ENCODE assay signal across 8 cellular contexts in the genomic region with DNA sequence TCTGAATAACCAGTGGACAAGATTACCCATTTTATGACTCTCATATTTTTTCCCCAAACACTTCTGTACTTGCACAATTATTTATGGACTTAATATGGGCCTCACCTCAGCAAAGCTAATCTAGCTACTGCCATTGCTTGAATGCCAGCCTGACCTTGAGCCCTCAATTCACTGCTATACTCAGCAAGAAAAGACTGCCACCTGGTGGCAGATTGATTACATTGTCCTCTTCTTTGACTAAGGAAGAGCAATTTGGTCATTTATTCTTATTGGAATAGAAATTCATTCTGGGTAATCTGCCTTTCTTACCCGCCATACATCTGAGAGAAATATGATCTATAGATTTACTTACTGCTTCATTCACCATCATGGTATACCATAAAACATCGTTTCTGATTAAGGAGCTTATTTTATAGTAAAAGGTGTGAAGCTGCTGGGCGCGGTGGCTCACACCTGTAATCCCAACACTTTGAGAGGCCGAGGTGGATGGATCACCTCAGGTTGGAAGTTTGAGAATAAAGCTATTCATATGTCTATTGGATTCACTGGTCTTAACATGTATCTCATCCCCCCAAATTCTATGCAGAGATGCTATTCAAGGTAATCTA. TPM values are rescaled to one million over a fixed set of nuclear protein-coding genes. Genes with fewer than 3 reads are reported as not detected.
DNase-seq lines count a peak whose midpoint lies in the region; ATAC-seq and TF ChIP-seq lines count a peak whose summit lies in the region.

No MANE protein-coding gene starts in this region.

- H3K4me3 ChIP-seq in HCT116 (replicated peaks in 1 of 2; ENCODE audit: low read depth in 1 of 2, low read length in 2 of 2) = no peak overlapping the region
- no peak overlapping the region for H3K4me3 ChIP-seq in right atrium auricular region
- no peak overlapping the region for H3K4me3 ChIP-seq in sigmoid colon

- H3K4me2 ChIP-seq in HCT116 (ENCODE audit: low read length) = no peak overlapping the region

- H4K20me1 ChIP-seq in HCT116 (ENCODE audit: insufficient read depth) = no peaks in the 10 kb centered on the region

- no peaks in the 10 kb centered on the region for H3K27me3 ChIP-seq in HCT116 (ENCODE audit: insufficient read depth, low read length)
- no peaks in the 10 kb centered on the region for H3K27me3 ChIP-seq in right atrium auricular region
- no peaks in the 10 kb centered on the region for H3K27me3 ChIP-seq in sigmoid colon

- no TSS peak for BruUV-seq in HCT116 (replicated peaks; lab: Mats Ljungman, UMichigan)

- ATAC-seq in HCT116 (peak; percentile 92), HG03439 (IDR thresholded peaks at IDR 0.05; ENCODE audit: unreplicated experiment) (no peak)

- intact Hi-C loops in HCT116 (cut with micrococcal nuclease) (loop anchor here (1.0 kb wide), 2 partner anchors 26 to 135 kb away; no protein-coding TSS in a partner anchor), sigmoid colon (cut with DNase I) (loop anchor here (1.0 to 2.0 kb wide), 2 partner anchors 33 to 136 kb away; a partner anchor contains a TSS)

- no peak overlapping the region for H3K27ac ChIP-seq in HCT116 (ENCODE audit: low read depth, low read length)
- H3K27ac ChIP-seq in right atrium auricular region = no peak overlapping the region
- H3K27ac ChIP-seq in sigmoid colon = peak overlapping the region in 2 of 4 donors; percentile 17 to 19

- no peak for TF ChIP-seq EP300 in sigmoid colon (IDR thresholded peaks at IDR 0.05)

- DNase-seq in GM10248 (ENCODE audit: extremely low spot score) (peak; percentile 65), HCT116 (ENCODE audit: low read depth, low spot score) (peak; percentile 75), NCI-H1105 (lab: John Stamatoyannopoulos, UW) (peak; percentile 83), SKM-1 treated with dmso at 0.1 percent for 144 hours (lab: John Stamatoyannopoulos, UW; ENCODE audit: unreplicated experiment) (peak; percentile 71), anterior cingulate cortex (lab: John Stamatoyannopoulos, UW) (peak in 41 of 58 donors; percentile 5 to 85 (median 50)), right atrium auricular region (ENCODE audit: low spot score) (peak; percentile 81), sigmoid colon (peak; percentile 89)

- no peak overlapping the region for H2AFZ ChIP-seq in HCT116 (ENCODE audit: low read depth, low read length, poor library complexity, severe bottlenecking)

- RAD21 ChIA-PET in HCT116 (lab: Charles Lee; ENCODE audit: low non-redundant PET in 1 of 2, low total read pairs in 2 of 2, uncharacterized antibody in 2 of 2, unreplicated experiment in 2 of 2) = interaction anchor here in 1 of 2 experiments (1.1 to 1.4 kb wide), 2 partner anchors 26 to 136 kb away, joined by 5 to 6 read pairs; no protein-coding TSS in a partner anchor

- H3K4me1 ChIP-seq in HCT116 (ENCODE audit: control insufficient read depth in 1 of 2, insufficient read depth in 2 of 2, low read length in 2 of 2) = 0 out of 4 replicates have a peak, but pooled peaks cover 0 to 4% of the 10 kb centered on the region in 2 experiments
- H3K4me1 ChIP-seq in right atrium auricular region = no peaks in the 10 kb centered on the region
- H3K4me1 ChIP-seq in sigmoid colon = peaks cover 0 to 5% (median 0%) of the 10 kb centered on the region in 4 donors

- no peak for TF ChIP-seq POLR2A in HCT116 (IDR thresholded peaks at IDR 0.05; ENCODE audit: borderline replicate concordance, extremely low read depth, insufficient read depth, insufficient read length)
- no peak for TF ChIP-seq POLR2A in sigmoid colon (IDR thresholded peaks at IDR 0.05)

- no peaks in the 10 kb centered on the region for H3K9me2 ChIP-seq in HCT116 (ENCODE audit: insufficient read depth)

- TF ChIP-seq RAD21 in HCT116 (IDR thresholded peaks at IDR 0.05; ENCODE audit: low read depth) = peak; percentile 92

- no peaks in the 10 kb centered on the region for H3K9me3 ChIP-seq in HCT116 (ENCODE audit: control insufficient read depth in 1 of 2, insufficient read depth in 1 of 2, low read depth in 1 of 2, low read length in 2 of 2)
- H3K9me3 ChIP-seq in right atrium auricular region = no peaks in the 10 kb centered on the region
- H3K9me3 ChIP-seq in sigmoid colon = no peaks in the 10 kb centered on the region

- TF ChIP-seq CTCF in GM10248 (IDR thresholded peaks at IDR 0.05; ENCODE audit: control extremely low read depth, extremely low read depth, low read depth, missing control alignments) = peak; percentile 77
- peak; percentile 66 to 97 (median 91) for TF ChIP-seq CTCF in HCT116 (IDR thresholded peaks at IDR 0.05 in 2 of 3, conservative IDR thresholded peaks at IDR 0.05 in 1 of 3; ENCODE audit: borderline replicate concordance in 1 of 3, insufficient read depth in 1 of 3, low read depth in 2 of 3, low read length in 2 of 3)
- peak; percentile 75 to 89 for TF ChIP-seq CTCF in right atrium auricular region (IDR thresholded peaks at IDR 0.05)
- peak; percentile 80 to 92 (median 86) for TF ChIP-seq CTCF in sigmoid colon (IDR thresholded peaks at IDR 0.05)

- 49 to 59% methylated on average over 5 of the region's 5 CpGs for WGBS in sigmoid colon, 2 donors

- CTCF ChIA-PET in GM10248 (lab: Yijun Ruan, JAX) (interaction anchor here (0.6 to 3.8 kb wide), 53 partner anchors 11 to 328 kb away, joined by 3 to 282 read pairs (median 6); a partner anchor contains a TSS), HCT116 (lab: Charles Lee) (interaction anchor here (0.5 to 2.9 kb wide), 22 partner anchors 8 to 1003 kb away, joined by 3 to 40 read pairs (median 4); a partner anchor contains a TSS)

- H3K79me2 ChIP-seq in HCT116 (ENCODE audit: insufficient read depth, low read length) = no peaks in the 10 kb centered on the region

- POLR2A ChIA-PET in GM10248 (lab: Yijun Ruan, JAX) = no interaction called here
- POLR2A ChIA-PET in HCT116 (lab: Charles Lee) = no interaction called here

- H3K9ac ChIP-seq in HCT116 (ENCODE audit: low read length) = no peak overlapping the region

- H3K36me3 ChIP-seq in HCT116 (ENCODE audit: control insufficient read depth in 1 of 2, insufficient read depth in 2 of 2, low read length in 2 of 2) (no peaks in the 10 kb centered on the region), right atrium auricular region (no peaks in the 10 kb centered on the region), sigmoid colon (no peaks in the 10 kb centered on the region)

TF ChIP-seq in HCT116, 20 proteins besides CTCF, POLR2A, EP300 and RAD21:
- no peak for TF ChIP-seq POLR2AphosphoS5 (IDR thresholded peaks at IDR 0.05; ENCODE audit: low read depth, low read length)
- no peak for TF ChIP-seq FOSL1 (IDR thresholded peaks at IDR 0.05; ENCODE audit: low read depth)
- TF ChIP-seq, protein P1, sequence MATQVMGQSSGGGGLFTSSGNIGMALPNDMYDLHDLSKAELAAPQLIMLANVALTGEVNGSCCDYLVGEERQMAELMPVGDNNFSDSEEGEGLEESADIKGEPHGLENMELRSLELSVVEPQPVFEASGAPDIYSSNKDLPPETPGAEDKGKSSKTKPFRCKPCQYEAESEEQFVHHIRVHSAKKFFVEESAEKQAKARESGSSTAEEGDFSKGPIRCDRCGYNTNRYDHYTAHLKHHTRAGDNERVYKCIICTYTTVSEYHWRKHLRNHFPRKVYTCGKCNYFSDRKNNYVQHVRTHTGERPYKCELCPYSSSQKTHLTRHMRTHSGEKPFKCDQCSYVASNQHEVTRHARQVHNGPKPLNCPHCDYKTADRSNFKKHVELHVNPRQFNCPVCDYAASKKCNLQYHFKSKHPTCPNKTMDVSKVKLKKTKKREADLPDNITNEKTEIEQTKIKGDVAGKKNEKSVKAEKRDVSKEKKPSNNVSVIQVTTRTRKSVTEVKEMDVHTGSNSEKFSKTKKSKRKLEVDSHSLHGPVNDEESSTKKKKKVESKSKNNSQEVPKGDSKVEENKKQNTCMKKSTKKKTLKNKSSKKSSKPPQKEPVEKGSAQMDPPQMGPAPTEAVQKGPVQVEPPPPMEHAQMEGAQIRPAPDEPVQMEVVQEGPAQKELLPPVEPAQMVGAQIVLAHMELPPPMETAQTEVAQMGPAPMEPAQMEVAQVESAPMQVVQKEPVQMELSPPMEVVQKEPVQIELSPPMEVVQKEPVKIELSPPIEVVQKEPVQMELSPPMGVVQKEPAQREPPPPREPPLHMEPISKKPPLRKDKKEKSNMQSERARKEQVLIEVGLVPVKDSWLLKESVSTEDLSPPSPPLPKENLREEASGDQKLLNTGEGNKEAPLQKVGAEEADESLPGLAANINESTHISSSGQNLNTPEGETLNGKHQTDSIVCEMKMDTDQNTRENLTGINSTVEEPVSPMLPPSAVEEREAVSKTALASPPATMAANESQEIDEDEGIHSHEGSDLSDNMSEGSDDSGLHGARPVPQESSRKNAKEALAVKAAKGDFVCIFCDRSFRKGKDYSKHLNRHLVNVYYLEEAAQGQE (IDR thresholded peaks at IDR 0.05; ENCODE audit: low read depth) = no peak
- TF ChIP-seq SRF (IDR thresholded peaks at IDR 0.05; ENCODE audit: low read depth) = no peak
- no peak for TF ChIP-seq EZH2phosphoT487 (IDR thresholded peaks at IDR 0.05; ENCODE audit: borderline replicate concordance)
- TF ChIP-seq, protein P2, sequence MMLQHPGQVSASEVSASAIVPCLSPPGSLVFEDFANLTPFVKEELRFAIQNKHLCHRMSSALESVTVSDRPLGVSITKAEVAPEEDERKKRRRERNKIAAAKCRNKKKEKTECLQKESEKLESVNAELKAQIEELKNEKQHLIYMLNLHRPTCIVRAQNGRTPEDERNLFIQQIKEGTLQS (IDR thresholded peaks at IDR 0.05) = no peak
- TF ChIP-seq CBX3 (IDR thresholded peaks at IDR 0.05; ENCODE audit: low read depth) = no peak

RNA-seq across cellular contexts. Expression of a gene that starts 32.9 kb away (rescaled TPM):
- total RNA-seq in HCT116 (2021; ENCODE audit: unreplicated experiment) (4.3 TPM), right atrium auricular region (1 to 10 TPM; 5.9 to 7.9 TPM), sigmoid colon (10 to 100 TPM; 19.1 to 35.5 (median 26.7) TPM)
- 2.7 and 3.0 TPM in 2 replicates for polyA plus RNA-seq in HCT116 (2012)
- 1 to 10 TPM; 1.8 to 7.3 (median 2.5) TPM for polyA plus RNA-seq in sigmoid colon
